ENCODE assay signal across 11 cellular contexts in the genomic region with DNA sequence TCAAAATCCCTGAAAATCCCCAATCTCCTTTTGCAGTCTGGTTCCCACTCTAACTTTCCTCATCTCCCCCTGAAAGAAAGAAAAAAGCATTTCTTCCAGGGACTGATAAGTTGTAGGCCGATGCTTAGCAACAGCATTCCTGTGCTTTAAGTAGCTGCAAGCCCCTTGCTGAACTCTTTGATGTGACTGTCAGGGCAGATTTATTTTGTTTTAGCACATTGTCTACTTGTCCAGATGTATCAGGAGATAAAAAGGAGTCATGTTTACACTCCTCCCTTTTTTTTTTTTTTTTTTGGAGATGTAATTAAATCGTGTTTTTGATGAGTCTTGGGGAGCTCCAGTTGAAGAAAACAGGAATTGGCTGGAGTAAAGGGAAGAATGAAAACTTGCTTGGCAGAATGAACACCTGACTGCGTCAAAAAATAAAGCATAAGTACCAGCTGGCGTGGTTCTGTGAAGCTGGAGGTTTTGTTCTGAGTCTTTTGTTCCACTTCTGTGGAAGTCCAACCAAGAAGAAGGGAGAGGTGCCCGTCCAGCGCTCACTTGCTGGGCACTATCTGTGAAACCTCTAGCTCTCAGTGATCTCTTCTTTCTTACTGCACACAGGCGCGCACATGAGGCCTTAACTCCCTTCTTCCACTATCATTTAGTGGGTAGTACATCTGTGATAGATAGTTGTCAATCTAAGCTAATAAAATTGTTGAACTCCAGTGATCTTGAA.
A peak's percentile ranks its signal among the peaks of the same experiment; 100 is the strongest.
DNase-seq lines count a peak whose midpoint lies in the region; ATAC-seq, FAIRE-seq and TF ChIP-seq lines count a peak whose summit lies in the region.
"Had no signal": no experiment of that assay in that cellular context is flagged by ENCODE, and none has a peak within 500 bp of the region (broad histone marks: within the 10 kb centered on the region; RNA-seq: fewer than 3 reads in every experiment).

No MANE protein-coding gene starts in this region.

- intact Hi-C loops in left cardiac atrium (cut with DNase I): loop anchor here (2.0 to 10.0 kb wide), 7 partner anchors 178 to 902 kb away; partner anchors contain the start of gene ZNF503 (in 2 of the 2)

- H3K9me3 ChIP-seq in neural progenitor cell (ENCODE audit: low read depth): no peaks in the 10 kb centered on the region

- DNase-seq in EH (ENCODE audit: low read depth) (peak; percentile 37), left cardiac atrium (peak; percentile 45), neural progenitor cell (ENCODE audit: low spot score) (peak; percentile 72), urothelium cell line (ENCODE audit: low spot score) (no peak), activated gamma-delta T cell treated with Interleukin-2 at 50 U/mL for 16 hours (no peak), GM03348 (ENCODE audit: low spot score) (no peak)
- no peak for DNase-seq in effector CD8-positive, alpha-beta T cell (lab: John Stamatoyannopoulos, UW)
- DNase-seq: stimulated activated CD4-positive, alpha-beta T cell treated with anti-CD3 and anti-CD28 coated beads, Interleukin-4, amount 100 ng/mL, for 1 hour; stimulated activated naive CD4-positive, alpha-beta T cell treated with Interleukin-2 at 50 U/mL for 16 hours had no signal

- H3K27ac Mint-ChIP-seq in neural progenitor cell: peak overlapping the region; percentile 81
- H3K27ac Mint-ChIP-seq: WTC11 had no signal

- H3K36me3 Mint-ChIP-seq in neural progenitor cell: no peaks in the 10 kb centered on the region
- H3K36me3 Mint-ChIP-seq: WTC11 had no signal

- peaks cover 33% of the 10 kb centered on the region for H3K4me1 ChIP-seq in neural progenitor cell

- ATAC-seq in SK-N-SH treated with all-trans-retinoic acid at 6 μM for 48 hours: peak; percentile 41
- peak in 1 of 2 donors; percentile 90 for ATAC-seq in left cardiac atrium

- no peaks in the 10 kb centered on the region for H3K79me2 ChIP-seq in neural progenitor cell (ENCODE audit: low read depth)

- no peak overlapping the region for H2AFZ ChIP-seq in neural progenitor cell (replicated peaks)

- peak overlapping the region; percentile 54 for H3K27ac ChIP-seq in neural progenitor cell

- H3K4me1 Mint-ChIP-seq in neural progenitor cell: peaks cover 71% of the 10 kb centered on the region

- no peak overlapping the region for H3K4me3 ChIP-seq in neural progenitor cell

- H3K4me2 ChIP-seq in neural progenitor cell: peak overlapping the region; percentile 54

- FAIRE-seq in urothelium cell line (lab: Jason Lieb, UNC): no peak

- peaks cover 24% of the 10 kb centered on the region for H3F3A ChIP-seq in neural progenitor cell (ENCODE audit: low read depth)

- no peaks in the 10 kb centered on the region for H3K9me3 Mint-ChIP-seq in neural progenitor cell

- H3K36me3 ChIP-seq in neural progenitor cell: no peaks in the 10 kb centered on the region

- peaks cover 2% of the 10 kb centered on the region for H3K27me3 Mint-ChIP-seq in neural progenitor cell (ENCODE audit: insufficient read depth, low read depth)

- no peaks in the 10 kb centered on the region for H4K20me1 ChIP-seq in neural progenitor cell (ENCODE audit: low read depth)

- H3K9ac ChIP-seq in neural progenitor cell: no peak overlapping the region

- no peak for TF ChIP-seq CTCF in neural progenitor cell (IDR thresholded peaks at IDR 0.05)

- H3K27me3 ChIP-seq in neural progenitor cell: peaks cover 4% of the 10 kb centered on the region

- H3K4me3 Mint-ChIP-seq in neural progenitor cell: peak overlapping the region; percentile 42
- H3K4me3 Mint-ChIP-seq: WTC11 had no signal

TF ChIP-seq in SK-N-SH treated with all-trans-retinoic acid at 6 μM for 48 hours, 23 proteins besides CTCF, POLR2A, EP300 and RAD21:
- TF ChIP-seq PPARA (CRISPR knock-in tag; IDR thresholded peaks at IDR 0.05; ENCODE audit: borderline replicate concordance): no peak
- TF ChIP-seq CREB5 (CRISPR knock-in tag; IDR thresholded peaks at IDR 0.05; ENCODE audit: low read depth): no peak
- TF ChIP-seq TCF4 (CRISPR knock-in tag; IDR thresholded peaks at IDR 0.05; ENCODE audit: borderline replicate concordance): no peak

Comparison
In these comparisons a context has a peak if more than half of its experiments do, and no peak if none do; other contexts are left out.
1. DNase-seq: peak in EH (single experiment), left cardiac atrium (single experiment) and neural progenitor cell (single experiment); none in urothelium cell line (single experiment), activated gamma-delta T cell treated with Interleukin-2 at 50 U/mL for 16 hours (single experiment), GM03348 (single experiment) and effector CD8-positive, alpha-beta T cell (single experiment).